1 cellular context compared by ENCODE assay signal in genomic region chr3:49714728-49715550, GRCh38.
TF ChIP-seq lines count a peak whose summit lies in the region.

No MANE protein-coding gene starts in this region.

TF ChIP-seq in GM12878, 131 proteins besides CTCF, POLR2A, EP300 and RAD21:
- no peak for TF ChIP-seq SUZ12 (IDR thresholded peaks at IDR 0.05; ENCODE audit: unreplicated experiment)
- no peak for TF ChIP-seq ATF3 (IDR thresholded peaks at IDR 0.05; ENCODE audit: borderline replicate concordance, extremely low read depth, low read depth, low read length)
- no peak for TF ChIP-seq FOXK2 (IDR thresholded peaks at IDR 0.05)
- no peak for TF ChIP-seq EED (IDR thresholded peaks at IDR 0.05; ENCODE audit: low read depth)
- no peak for TF ChIP-seq ZBTB33 (IDR thresholded peaks at IDR 0.05)
- TF ChIP-seq CUX1 (IDR thresholded peaks at IDR 0.05; ENCODE audit: insufficient replicate concordance, low read depth, low read length), result no peak
- no peak for TF ChIP-seq ZBTB4 (CRISPR knock-in tag; IDR thresholded peaks at IDR 0.05)
- TF ChIP-seq CBX3 (IDR thresholded peaks at IDR 0.05; ENCODE audit: borderline replicate concordance, low read depth), result no peak
- no peak for TF ChIP-seq SMAD5 (IDR thresholded peaks at IDR 0.05; ENCODE audit: low read depth)
- TF ChIP-seq IRF4 (IDR thresholded peaks at IDR 0.05; ENCODE audit: low read depth, low read length), result no peak
- no peak for TF ChIP-seq PKNOX1 (IDR thresholded peaks at IDR 0.05)
- TF ChIP-seq FOXM1 (IDR thresholded peaks at IDR 0.05; ENCODE audit: low read depth, low read length), result no peak
- no peak for TF ChIP-seq ZNF274 (IDR thresholded peaks at IDR 0.05; ENCODE audit: insufficient read depth, insufficient read length)
- no peak for TF ChIP-seq WRNIP1 (IDR thresholded peaks at IDR 0.05; ENCODE audit: borderline replicate concordance, low read depth, low read length)
- TF ChIP-seq RB1 (IDR thresholded peaks at IDR 0.05; ENCODE audit: borderline replicate concordance), result no peak
- TF ChIP-seq NFIC (IDR thresholded peaks at IDR 0.05; ENCODE audit: low read depth, low read length), result no peak
- no peak for TF ChIP-seq PRDM15 (CRISPR knock-in tag; IDR thresholded peaks at IDR 0.05)
- no peak for TF ChIP-seq ZNF217 (IDR thresholded peaks at IDR 0.05)
- no peak for TF ChIP-seq HDGF (IDR thresholded peaks at IDR 0.05)
- no peak for TF ChIP-seq POLR2AphosphoS2 (IDR thresholded peaks at IDR 0.05; ENCODE audit: low read depth, low read length)
TF ChIP-seq in GM12878: peak in this region for 0.
